In genomic region chr21:14573244-14573643, GRCh38 we compare ENCODE assay signal across 21 cellular contexts. TPM values are rescaled to one million over a fixed set of nuclear protein-coding genes. Genes with fewer than 3 reads are reported as not detected.
DNase-seq lines count a peak whose midpoint lies in the region; ATAC-seq, FAIRE-seq and TF ChIP-seq lines count a peak whose summit lies in the region.
"Had no signal": no experiment of that assay in that cellular context is flagged by ENCODE, and none has a peak within 500 bp of the region (broad histone marks: within the 10 kb centered on the region; RNA-seq: fewer than 3 reads in every experiment).

No MANE protein-coding gene starts in this region.

- POLR2A ChIA-PET in activated CD8-positive, alpha-beta T cell treated with anti-CD3 and anti-CD28 coated beads for 36 hours (lab: Charles Lee), result no interaction called here
- POLR2A ChIA-PET in activated CD8-positive, alpha-beta T cell treated with anti-CD3 and anti-CD28 coated beads, Interleukin-2, amount 10 ng/mL, durations not matched to agents 7 days and 5 days (lab: Charles Lee), result no interaction called here

- H3K4me3 ChIP-seq in kidney (ENCODE audit: low read length in 2 of 2), result no peak overlapping the region
- H3K4me3 ChIP-seq: A549 had no signal

- no peaks in the 10 kb centered on the region for H3K9me3 ChIP-seq in kidney (ENCODE audit: control insufficient read depth in 1 of 2, low read length in 2 of 2)
- H3K9me3 ChIP-seq: A549, Caco-2 had no signal

- FAIRE-seq in GM19239 (lab: Jason Lieb, UNC) (peak; percentile 59), kidney (lab: Jason Lieb, UNC) (no peak)
- FAIRE-seq: A549, G401.6 had no signal

- H3K27ac Mint-ChIP-seq in activated CD8-positive, alpha-beta T cell treated with anti-CD3 and anti-CD28 coated beads for 36 hours, result peak overlapping the region; percentile 47
- no peak overlapping the region for H3K27ac Mint-ChIP-seq in activated CD8-positive, alpha-beta T cell treated with anti-CD3 and anti-CD28 coated beads, Interleukin-2, amount 10 ng/mL, durations not matched to agents 7 days and 5 days
- peak overlapping the region; percentile 53 for H3K27ac Mint-ChIP-seq in activated T-helper 17 cell treated with anti-CD3 and anti-CD28 coated beads, Interleukin-2, amount 50 U/mL, for 72 hours
- peak overlapping the region; percentile 78 for H3K27ac Mint-ChIP-seq in stimulated activated memory B cell treated with anti-CD40 and anti-IgM and Interleukin-4, amounts not matched to agents 10 μg/mL and 1 μg/mL and 100 μg/mL, for 72 hours
- H3K27ac Mint-ChIP-seq: CD4-positive, alpha-beta T cell had no signal

- H3K27ac ChIP-seq in kidney (ENCODE audit: low read depth in 2 of 2, low read length in 2 of 2), result no peak overlapping the region
- H3K27ac ChIP-seq: A549 had no signal

- no peaks in the 10 kb centered on the region for H3K36me3 Mint-ChIP-seq in activated CD8-positive, alpha-beta T cell treated with anti-CD3 and anti-CD28 coated beads for 36 hours (ENCODE audit: low read depth)
- H3K36me3 Mint-ChIP-seq in activated CD8-positive, alpha-beta T cell treated with anti-CD3 and anti-CD28 coated beads, Interleukin-2, amount 10 ng/mL, durations not matched to agents 7 days and 5 days (ENCODE audit: low read depth), result peaks cover 16% of the 10 kb centered on the region
- no peaks in the 10 kb centered on the region for H3K36me3 Mint-ChIP-seq in activated T-helper 17 cell treated with anti-CD3 and anti-CD28 coated beads, Interleukin-2, amount 50 U/mL, for 72 hours (ENCODE audit: low read depth)
- H3K36me3 Mint-ChIP-seq in stimulated activated memory B cell treated with anti-CD40 and anti-IgM and Interleukin-4, amounts not matched to agents 10 μg/mL and 1 μg/mL and 100 μg/mL, for 72 hours, result peaks cover 43% of the 10 kb centered on the region

- ATAC-seq in activated CD8-positive, alpha-beta T cell treated with anti-CD3 and anti-CD28 coated beads for 36 hours, result peak; percentile 51
- ATAC-seq in activated CD8-positive, alpha-beta T cell treated with anti-CD3 and anti-CD28 coated beads, Interleukin-2, amount 10 ng/mL, durations not matched to agents 7 days and 5 days, result no peak
- ATAC-seq in activated T-helper 17 cell treated with anti-CD3 and anti-CD28 coated beads, Interleukin-2, amount 50 U/mL, for 72 hours (replicated peaks), result peak; percentile 68
- no peak for ATAC-seq in stimulated activated memory B cell treated with anti-CD40 and anti-IgM and Interleukin-4, amounts not matched to agents 10 μg/mL and 1 μg/mL and 100 μg/mL, for 72 hours
- ATAC-seq: A549, PC-3 had no signal

- no peak overlapping the region for H3K4me3 Mint-ChIP-seq in activated CD8-positive, alpha-beta T cell treated with anti-CD3 and anti-CD28 coated beads for 36 hours
- H3K4me3 Mint-ChIP-seq in activated CD8-positive, alpha-beta T cell treated with anti-CD3 and anti-CD28 coated beads, Interleukin-2, amount 10 ng/mL, durations not matched to agents 7 days and 5 days, result no peak overlapping the region
- peak overlapping the region; percentile 16 for H3K4me3 Mint-ChIP-seq in activated T-helper 17 cell treated with anti-CD3 and anti-CD28 coated beads, Interleukin-2, amount 50 U/mL, for 72 hours
- no peak overlapping the region for H3K4me3 Mint-ChIP-seq in stimulated activated memory B cell treated with anti-CD40 and anti-IgM and Interleukin-4, amounts not matched to agents 10 μg/mL and 1 μg/mL and 100 μg/mL, for 72 hours
- H3K4me3 Mint-ChIP-seq: CD4-positive, alpha-beta T cell had no signal

- no peaks in the 10 kb centered on the region for H3K9me3 Mint-ChIP-seq in activated CD8-positive, alpha-beta T cell treated with anti-CD3 and anti-CD28 coated beads for 36 hours
- peaks cover 6% of the 10 kb centered on the region for H3K9me3 Mint-ChIP-seq in activated CD8-positive, alpha-beta T cell treated with anti-CD3 and anti-CD28 coated beads, Interleukin-2, amount 10 ng/mL, durations not matched to agents 7 days and 5 days (ENCODE audit: insufficient read depth)
- no peaks in the 10 kb centered on the region for H3K9me3 Mint-ChIP-seq in activated T-helper 17 cell treated with anti-CD3 and anti-CD28 coated beads, Interleukin-2, amount 50 U/mL, for 72 hours
- no peaks in the 10 kb centered on the region for H3K9me3 Mint-ChIP-seq in stimulated activated memory B cell treated with anti-CD40 and anti-IgM and Interleukin-4, amounts not matched to agents 10 μg/mL and 1 μg/mL and 100 μg/mL, for 72 hours
- H3K9me3 Mint-ChIP-seq: CD4-positive, alpha-beta T cell had no signal

- intact Hi-C loops in activated CD8-positive, alpha-beta T cell treated with anti-CD3 and anti-CD28 coated beads for 36 hours (cut with micrococcal nuclease), result no loop called here
- intact Hi-C loops in kidney (cut with DNase I), result no loop called here

- no peaks in the 10 kb centered on the region for H3K4me1 ChIP-seq in kidney (ENCODE audit: control insufficient read depth in 1 of 2, insufficient read depth in 1 of 2, low read depth in 1 of 2, low read length in 2 of 2)
- H3K4me1 ChIP-seq: A549, Caco-2 had no signal

- TF ChIP-seq CTCF in activated CD8-positive, alpha-beta T cell treated with anti-CD3 and anti-CD28 coated beads for 36 hours (IDR thresholded peaks at IDR 0.05), result no peak
- TF ChIP-seq CTCF in kidney (IDR thresholded peaks at IDR 0.05; ENCODE audit: borderline replicate concordance, extremely low read depth, insufficient read depth), result no peak

- H3K9ac ChIP-seq in kidney (ENCODE audit: low read length in 2 of 2), result no peak overlapping the region

- H3K36me3 ChIP-seq in kidney (ENCODE audit: control insufficient read depth in 1 of 2, insufficient read depth in 2 of 2, low read length in 2 of 2), result no peaks in the 10 kb centered on the region

- H3K4me1 Mint-ChIP-seq in activated CD8-positive, alpha-beta T cell treated with anti-CD3 and anti-CD28 coated beads for 36 hours (ENCODE audit: low read depth), result peaks cover 15% of the 10 kb centered on the region
- H3K4me1 Mint-ChIP-seq in activated CD8-positive, alpha-beta T cell treated with anti-CD3 and anti-CD28 coated beads, Interleukin-2, amount 10 ng/mL, durations not matched to agents 7 days and 5 days (ENCODE audit: low read depth), result peaks cover 28% of the 10 kb centered on the region
- H3K4me1 Mint-ChIP-seq in activated T-helper 17 cell treated with anti-CD3 and anti-CD28 coated beads, Interleukin-2, amount 50 U/mL, for 72 hours, result peaks cover 8% of the 10 kb centered on the region
- H3K4me1 Mint-ChIP-seq in stimulated activated memory B cell treated with anti-CD40 and anti-IgM and Interleukin-4, amounts not matched to agents 10 μg/mL and 1 μg/mL and 100 μg/mL, for 72 hours, result peaks cover 52% of the 10 kb centered on the region

- no peaks in the 10 kb centered on the region for H3K27me3 Mint-ChIP-seq in activated CD8-positive, alpha-beta T cell treated with anti-CD3 and anti-CD28 coated beads for 36 hours
- H3K27me3 Mint-ChIP-seq in activated CD8-positive, alpha-beta T cell treated with anti-CD3 and anti-CD28 coated beads, Interleukin-2, amount 10 ng/mL, durations not matched to agents 7 days and 5 days (ENCODE audit: low read depth), result no peaks in the 10 kb centered on the region
- no peaks in the 10 kb centered on the region for H3K27me3 Mint-ChIP-seq in activated T-helper 17 cell treated with anti-CD3 and anti-CD28 coated beads, Interleukin-2, amount 50 U/mL, for 72 hours
- no peaks in the 10 kb centered on the region for H3K27me3 Mint-ChIP-seq in stimulated activated memory B cell treated with anti-CD40 and anti-IgM and Interleukin-4, amounts not matched to agents 10 μg/mL and 1 μg/mL and 100 μg/mL, for 72 hours
- H3K27me3 Mint-ChIP-seq: CD4-positive, alpha-beta T cell had no signal

- no peak for DNase-seq in activated CD8-positive, alpha-beta T cell treated with anti-CD3 and anti-CD28 coated beads for 36 hours
- DNase-seq in activated CD8-positive, alpha-beta T cell treated with anti-CD3 and anti-CD28 coated beads, Interleukin-2, amount 10 ng/mL, durations not matched to agents 7 days and 5 days, result no peak
- DNase-seq in GM19239 (ENCODE audit: insufficient read length, low spot score), result no peak
- DNase-seq in kidney, result no peak
- DNase-seq in NCI-H2107 (lab: John Stamatoyannopoulos, UW), result no peak
- DNase-seq: Caco-2; CD4-positive, alpha-beta T cell; HCEC 1CT; KG1; NCI-H1417; NCI-H187; NCI-H2227 treated with DMSO at 0.1 percent for 48 hours; NCI-H510A treated with DMSO at 0.1 percent for 48 hours; PC-3; RPMI8226; SHP77 treated with DMSO at 0.1 percent for 48 hours had no signal

- CTCF ChIA-PET in activated CD8-positive, alpha-beta T cell treated with anti-CD3 and anti-CD28 coated beads for 36 hours (lab: Charles Lee), result interaction anchor here (0.8 kb wide), 1 partner anchor 8 kb away, joined by 4 read pairs; no protein-coding TSS in a partner anchor
- CTCF ChIA-PET in activated CD8-positive, alpha-beta T cell treated with anti-CD3 and anti-CD28 coated beads, Interleukin-2, amount 10 ng/mL, durations not matched to agents 7 days and 5 days (lab: Charles Lee), result interaction anchor here (1.1 to 2.2 kb wide), 4 partner anchors 9 to 164 kb away, joined by 3 to 7 read pairs (median 3); no protein-coding TSS in a partner anchor

RNA-seq across cellular contexts. Expression of gene SAMSN1, which starts 27.1 kb away (rescaled TPM):
- total RNA-seq in activated CD8-positive, alpha-beta T cell treated with anti-CD3 and anti-CD28 coated beads for 36 hours, result 10 to 100 TPM; 66.7 to 71.4 TPM
- total RNA-seq in activated CD8-positive, alpha-beta T cell treated with anti-CD3 and anti-CD28 coated beads, Interleukin-2, amount 10 ng/mL, durations not matched to agents 7 days and 5 days, result 100 to 1,000 TPM; 103 to 104 TPM
- total RNA-seq in activated T-helper 17 cell treated with anti-CD3 and anti-CD28 coated beads, Interleukin-2, amount 50 U/mL, for 72 hours, result 10 to 100 TPM; 76.9 to 93.3 TPM
- 10.4 TPM for total RNA-seq in kidney
- polyA plus RNA-seq in kidney (ENCODE audit: insufficient read depth, low read depth, low replicate concordance), result 1.4 TPM
- total RNA-seq: Caco-2, PC-3 had no signal
- polyA plus RNA-seq: BJ had no signal

Comparison
In these comparisons a context has a peak if more than half of its experiments do, and no peak if none do; other contexts are left out.
1. ATAC-seq: peak in activated CD8-positive, alpha-beta T cell treated with anti-CD3 and anti-CD28 coated beads for 36 hours (single experiment) and activated T-helper 17 cell treated with anti-CD3 and anti-CD28 coated beads, Interleukin-2, amount 50 U/mL, for 72 hours (single experiment); none in activated CD8-positive, alpha-beta T cell treated with anti-CD3 and anti-CD28 coated beads, Interleukin-2, amount 10 ng/mL, durations not matched to agents 7 days and 5 days (single experiment) and stimulated activated memory B cell treated with anti-CD40 and anti-IgM and Interleukin-4, amounts not matched to agents 10 μg/mL and 1 μg/mL and 100 μg/mL, for 72 hours (single experiment).